ENCODE assay signal across 14 cellular contexts in the genomic region with DNA sequence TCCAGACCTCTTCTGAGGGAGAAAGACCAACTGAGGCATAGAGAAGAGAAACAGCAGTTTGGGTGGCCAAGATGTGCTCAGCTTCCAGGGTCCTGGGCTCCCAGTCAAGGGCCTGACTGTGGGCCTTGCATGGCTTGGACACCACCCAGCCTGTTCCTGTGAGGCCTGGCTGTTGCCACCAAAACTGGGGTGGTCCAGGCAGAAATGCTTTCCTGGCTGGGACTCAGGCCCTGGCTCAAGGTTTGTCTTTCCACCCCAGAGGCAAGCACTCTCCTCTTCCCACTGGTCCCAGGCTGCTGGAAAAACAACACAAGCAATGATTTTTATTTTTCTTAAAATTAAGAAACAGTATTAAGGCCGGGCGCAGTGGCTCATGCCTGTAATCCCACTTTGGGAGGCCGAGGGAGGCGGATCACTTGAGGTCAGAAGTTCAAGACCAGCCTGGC. TPM values are rescaled to one million over a fixed set of nuclear protein-coding genes. Genes with fewer than 3 reads are reported as not detected.
DNase-seq lines count a peak whose midpoint lies in the region; ATAC-seq and TF ChIP-seq lines count a peak whose summit lies in the region.
"Had no signal": no experiment of that assay in that cellular context is flagged by ENCODE, and none has a peak within 500 bp of the region (broad histone marks: within the 10 kb centered on the region; RNA-seq: fewer than 3 reads in every experiment).

No MANE protein-coding gene starts in this region.

- H3K4me2 ChIP-seq in GM23338 = no peak overlapping the region
- H3K4me2 ChIP-seq in skeletal muscle satellite cell (ENCODE audit: low read length) = peak overlapping the region; percentile 35

- peaks cover 2% of the 10 kb centered on the region for H3K27me3 Mint-ChIP-seq in GM23338 (ENCODE audit: insufficient read depth, low read depth, poor library complexity)

- ATAC-seq in GM23338 = no peak
- ATAC-seq in lower lobe of right lung = no peak
- ATAC-seq in GM21737 (IDR thresholded peaks at IDR 0.05; ENCODE audit: unreplicated experiment) = no peak
- no peak for ATAC-seq in GM19395 (IDR thresholded peaks at IDR 0.05; ENCODE audit: unreplicated experiment)

- TF ChIP-seq CTCF in GM23338 (conservative IDR thresholded peaks at IDR 0.05; ENCODE audit: low read depth in 2 of 2) (no peak), ascending aorta (IDR thresholded peaks at IDR 0.05) (no peak), lower lobe of right lung (IDR thresholded peaks at IDR 0.05) (no peak), dorsolateral prefrontal cortex (IDR thresholded peaks at IDR 0.05 in 54 of 56, conservative IDR thresholded peaks at IDR 0.05 in 2 of 56; ENCODE audit: low read depth in 1 of 56, partially characterized antibody in 56 of 56) (no peak)

- no peaks in the 10 kb centered on the region for H4K20me1 ChIP-seq in GM23338 (replicated peaks; ENCODE audit: insufficient read depth)

- H3K4me1 Mint-ChIP-seq in GM23338 = peaks cover 35% of the 10 kb centered on the region

- H3K27ac ChIP-seq in GM23338 (ENCODE audit: low read depth) (no peak overlapping the region), ascending aorta (peak overlapping the region; percentile 88 to 95), lower lobe of right lung (peak overlapping the region; percentile 10), dorsolateral prefrontal cortex (peak overlapping the region in 2 of 59 donors; percentile 9 to 23)

- H3K4me1 ChIP-seq in GM23338 (ENCODE audit: insufficient read depth) (peaks cover 27% of the 10 kb centered on the region), ascending aorta (peaks cover 34 to 43% of the 10 kb centered on the region in 2 donors), lower lobe of right lung (peaks cover 23% of the 10 kb centered on the region), skeletal muscle satellite cell (ENCODE audit: control insufficient read depth, insufficient read depth, low read length) (peaks cover 22% of the 10 kb centered on the region)

- H3F3A ChIP-seq in GM23338 (replicated peaks; ENCODE audit: low read depth) = peaks cover 21% of the 10 kb centered on the region

- no peak overlapping the region for H3K9ac ChIP-seq in skeletal muscle satellite cell (ENCODE audit: low read depth, low read length)

- peaks cover 44% of the 10 kb centered on the region for H3K36me3 Mint-ChIP-seq in GM23338 (ENCODE audit: low read depth)

- H3K4me3 ChIP-seq in GM23338 (no peak overlapping the region), ascending aorta (no peak overlapping the region), lower lobe of right lung (no peak overlapping the region), skeletal muscle satellite cell (ENCODE audit: low read length) (no peak overlapping the region), dorsolateral prefrontal cortex (no peak overlapping the region)
- H3K4me3 ChIP-seq: HAP-1 had no signal

- peaks cover 19% of the 10 kb centered on the region for H3K79me2 ChIP-seq in GM23338 (replicated peaks; ENCODE audit: insufficient read depth)

- H3K4me3 Mint-ChIP-seq in GM23338 = no peak overlapping the region; the same call in 2 of the 3 replicates
- H3K4me3 Mint-ChIP-seq: activated CD4-positive, alpha-beta memory T cell treated with anti-CD3 and anti-CD28 coated beads, Interleukin-2, amount 10 ng/mL, durations not matched to agents 7 days and 5 days had no signal

- no peaks in the 10 kb centered on the region for H3K36me3 ChIP-seq in GM23338 (ENCODE audit: insufficient read depth)
- H3K36me3 ChIP-seq in ascending aorta = no peaks in the 10 kb centered on the region
- no peaks in the 10 kb centered on the region for H3K36me3 ChIP-seq in lower lobe of right lung
- no peaks in the 10 kb centered on the region for H3K36me3 ChIP-seq in skeletal muscle satellite cell (ENCODE audit: insufficient read depth, low read length)

- peak overlapping the region; percentile 75; the same call in 1 of the 2 replicates for H3K27ac Mint-ChIP-seq in GM23338
- H3K27ac Mint-ChIP-seq: activated CD4-positive, alpha-beta memory T cell treated with anti-CD3 and anti-CD28 coated beads, Interleukin-2, amount 10 ng/mL, durations not matched to agents 7 days and 5 days had no signal

- peaks cover 4% of the 10 kb centered on the region; the same call in 1 of the 3 replicates for H3K9me3 Mint-ChIP-seq in GM23338
- H3K9me3 Mint-ChIP-seq: activated CD4-positive, alpha-beta memory T cell treated with anti-CD3 and anti-CD28 coated beads, Interleukin-2, amount 10 ng/mL, durations not matched to agents 7 days and 5 days had no signal

- no peak for DNase-seq in GM23338 (ENCODE audit: low spot score)
- DNase-seq in ascending aorta (ENCODE audit: low spot score in 2 of 2) = no peak
- DNase-seq in lower lobe of right lung = no peak
- DNase-seq in D341Med (ENCODE audit: low spot score) = no peak
- DNase-seq in dorsolateral prefrontal cortex = no peak
- DNase-seq: activated CD4-positive, alpha-beta memory T cell treated with anti-CD3 and anti-CD28 coated beads, Interleukin-2, amount 10 ng/mL, durations not matched to agents 7 days and 5 days; activated gamma-delta T cell; NCI-H2081 treated with DMSO at 0.1 percent for 48 hours; NCI-H748 treated with DMSO at 0.1 percent for 48 hours; stimulated activated naive CD4-positive, alpha-beta T cell treated with Interleukin-2 at 50 U/mL for 16 hours had no signal

- H2AFZ ChIP-seq in GM23338 = no peak overlapping the region

- H3K9me3 ChIP-seq in ascending aorta = no peaks in the 10 kb centered on the region
- H3K9me3 ChIP-seq in lower lobe of right lung = no peaks in the 10 kb centered on the region
- no peaks in the 10 kb centered on the region for H3K9me3 ChIP-seq in skeletal muscle satellite cell (replicated peaks; ENCODE audit: low read length)
- H3K9me3 ChIP-seq: HAP-1 had no signal

- intact Hi-C loops in ascending aorta (cut with DNase I) (no loop called here), lower lobe of right lung (cut with DNase I) (no loop called here), dorsolateral prefrontal cortex (cut with DNase I) (no loop called here)

- H3K9me2 ChIP-seq in GM23338 (ENCODE audit: insufficient read depth) = no peaks in the 10 kb centered on the region

- H3K27me3 ChIP-seq in GM23338 (ENCODE audit: insufficient read depth) = no peaks in the 10 kb centered on the region
- H3K27me3 ChIP-seq in ascending aorta = no peaks in the 10 kb centered on the region
- peaks cover 9% of the 10 kb centered on the region for H3K27me3 ChIP-seq in lower lobe of right lung (ENCODE audit: low read depth)
- peaks cover 24% of the 10 kb centered on the region for H3K27me3 ChIP-seq in skeletal muscle satellite cell (ENCODE audit: control insufficient read depth, insufficient read depth, low read length)
- peaks cover 0 to 5% (median 0%) of the 10 kb centered on the region in 45 donors for H3K27me3 ChIP-seq in dorsolateral prefrontal cortex

TF ChIP-seq in GM23338, 12 proteins besides CTCF, POLR2A, EP300 and RAD21 (continues in another document):
- TF ChIP-seq POLR2AphosphoS5 (IDR thresholded peaks at IDR 0.05; ENCODE audit: low read depth) = no peak
- no peak for TF ChIP-seq STAT1 (IDR thresholded peaks at IDR 0.05; ENCODE audit: unreplicated experiment)
- TF ChIP-seq EZH2 (IDR thresholded peaks at IDR 0.05; ENCODE audit: low read depth, unreplicated experiment) = no peak

RNA-seq across cellular contexts. Expression of gene MYOZ3, which starts 13.3 kb away (rescaled TPM):
- total RNA-seq in GM23338 (2014; rRNA removed; shearing (Covaris generic)) = 13.8 and 26.4 TPM in 2 replicates
- polyA plus RNA-seq in GM23338 (2016; fragmentation: Nextera tagmentation; extraction: Ambion mirVana) = 10.9 and 12.7 TPM in 2 replicates
- total RNA-seq in ascending aorta = 1.1 TPM
- 0.92 TPM for total RNA-seq in lower lobe of right lung
- total RNA-seq in skeletal muscle satellite cell (2012; rRNA removed) = under 0.01 TPM in 1 of 2 replicates, not detected in the other
- total RNA-seq in dorsolateral prefrontal cortex = 1 to 10 TPM in 119 of 120 experiments, under 1 TPM in 1; 0.60 to 9.2 (median 3.8) TPM

RNA-seq across cellular contexts. Expression of gene RBM22, which starts 26.5 kb away (rescaled TPM):
- 30.7 and 32.3 TPM in 2 replicates for total RNA-seq in GM23338 (2014; rRNA removed; shearing (Covaris generic))
- 20.3 and 23.4 TPM in 2 replicates for polyA plus RNA-seq in GM23338 (2016; fragmentation: Nextera tagmentation; extraction: Ambion mirVana)
- total RNA-seq in ascending aorta (45.3 TPM), lower lobe of right lung (46.8 TPM), dorsolateral prefrontal cortex (10 to 100 TPM; 36.7 to 64.8 (median 47.0) TPM)
- 21.4 and 25.1 TPM in 2 replicates for total RNA-seq in skeletal muscle satellite cell (2012; rRNA removed)

RNA-seq across cellular contexts. Expression of gene SYNPO, which starts 33.9 kb away (rescaled TPM):
- 1.3 and 3.0 TPM in 2 replicates for total RNA-seq in GM23338 (2014; rRNA removed; shearing (Covaris generic))
- polyA plus RNA-seq in GM23338 (2016; fragmentation: Nextera tagmentation; extraction: Ambion mirVana) = 0.16 and 0.38 TPM in 2 replicates
- total RNA-seq in ascending aorta = 128 TPM
- total RNA-seq in lower lobe of right lung = 90.6 TPM
- total RNA-seq in skeletal muscle satellite cell (2012; rRNA removed) = 2.3 and 3.3 TPM in 2 replicates
- total RNA-seq in dorsolateral prefrontal cortex = 100 to 1,000 TPM in 116 of 120 experiments, 10 to 100 TPM in 4; 47.3 to 302 (median 180) TPM

Comparison
In these comparisons a context has a peak if more than half of its experiments do, and no peak if none do; other contexts are left out.
1. RNA of gene SYNPO, which starts 33.9 kb away (total RNA-seq): 47.3 to 302 TPM in dorsolateral prefrontal cortex, 128 TPM in ascending aorta (single experiment) and 90.6 TPM in lower lobe of right lung (single experiment); 1.3 to 3.0 TPM in GM23338; every median in the first group is over 10 times any median in the second.